In genomic region chr17:82020874-82021727, GRCh38 we compare ENCODE assay signal across 8 cellular contexts. TPM values are rescaled to one million over a fixed set of nuclear protein-coding genes. Genes with fewer than 3 reads are reported as not detected.
DNase-seq lines count a peak whose midpoint lies in the region; ATAC-seq and TF ChIP-seq lines count a peak whose summit lies in the region.

No MANE protein-coding gene starts in this region.

- no peak for ATAC-seq in naive B cell (ENCODE audit: low read depth in 2 of 2)
- ATAC-seq in HG02938 (IDR thresholded peaks at IDR 0.05; ENCODE audit: unreplicated experiment), result no peak

- H3K27me3 Mint-ChIP-seq in naive B cell, result no peaks in the 10 kb centered on the region

- no peaks in the 10 kb centered on the region for H3K9me3 ChIP-seq in esophagus muscularis mucosa

- H3K4me1 ChIP-seq in esophagus muscularis mucosa, result peaks cover 26 to 50% (median 38%) of the 10 kb centered on the region in 4 donors

- H3K36me3 Mint-ChIP-seq in naive B cell, result no peaks in the 10 kb centered on the region

- peak overlapping the region in 1 of 4 donors; percentile 9 for H3K27ac ChIP-seq in esophagus muscularis mucosa (replicated peaks in 1 of 4)

- H3K9me3 Mint-ChIP-seq in naive B cell, result no peaks in the 10 kb centered on the region

- peak overlapping the region in 2 of 6 donors; percentile 62 to 88 for H3K27ac Mint-ChIP-seq in naive B cell

- WGBS in esophagus muscularis mucosa, result 45% methylated on average over 22 of the region's 27 CpGs

- peak; percentile 69 to 72 for DNase-seq in AML-193 (lab: John Stamatoyannopoulos, UW)
- DNase-seq in GM19238 (ENCODE audit: insufficient read length, low spot score), result peak; percentile 48
- DNase-seq in NCI-H82 treated with DMSO at 0.1 percent for 48 hours (lab: John Stamatoyannopoulos, UW; ENCODE audit: unreplicated experiment), result peak; percentile 12
- peak; percentile 44 for DNase-seq in activated T-cell treated with anti-CD3 and anti-CD28 coated beads for 48 hours (ENCODE audit: low read depth)
- no peak for DNase-seq in esophagus muscularis mucosa (ENCODE audit: extremely low spot score)
- DNase-seq in naive B cell, result no peak
- peak; percentile 84 for DNase-seq in ureter (ENCODE audit: low spot score)

- TF ChIP-seq CTCF in esophagus muscularis mucosa (IDR thresholded peaks at IDR 0.05), result peak; percentile 53 to 75 (median 70)

- peak overlapping the region in 3 of 4 donors; percentile 85 to 96 (median 86) for H3K4me3 ChIP-seq in esophagus muscularis mucosa

- H3K36me3 ChIP-seq in esophagus muscularis mucosa, result peaks cover 3 to 30% (median 18%) of the 10 kb centered on the region in 4 donors

- no peak for TF ChIP-seq POLR2A in esophagus muscularis mucosa (IDR thresholded peaks at IDR 0.05; ENCODE audit: low read depth)

- peak overlapping the region; percentile 56 to 93 (median 86) for H3K4me3 Mint-ChIP-seq in naive B cell

- H3K27me3 ChIP-seq in esophagus muscularis mucosa, result no peaks in the 10 kb centered on the region

- TF ChIP-seq EP300 in esophagus muscularis mucosa (IDR thresholded peaks at IDR 0.05), result no peak

- intact Hi-C loops in esophagus muscularis mucosa (cut with DNase I), result loop anchor here (1.0 kb wide), 1 partner anchor 62 kb away; no protein-coding TSS in a partner anchor

- H3K4me1 Mint-ChIP-seq in naive B cell, result peaks cover 7 to 20% (median 14%) of the 10 kb centered on the region in 3 donors

RNA-seq across cellular contexts. Expression of gene CENPX, which starts 1.6 kb away (rescaled TPM):
- total RNA-seq in esophagus muscularis mucosa, result 100 to 1,000 TPM in 2 of 4 donors, 10 to 100 TPM in 2; 62.5 to 109 (median 95.5) TPM
- polyA plus RNA-seq in naive B cell (ENCODE audit: low read depth in 6 of 6), result 10 to 100 TPM; 52.6 to 77.6 (median 58.3) TPM
- 58.5 TPM for total RNA-seq in ureter

RNA-seq across cellular contexts. Expression of gene LRRC45, which starts 2.0 kb away (rescaled TPM):
- 10 to 100 TPM in 2 of 4 donors, 1 to 10 TPM in 2; 6.6 to 15.8 (median 11.5) TPM for total RNA-seq in esophagus muscularis mucosa
- polyA plus RNA-seq in naive B cell (ENCODE audit: low read depth in 6 of 6), result 1 to 10 TPM; 1.3 to 4.6 (median 2.6) TPM
- total RNA-seq in ureter, result 11.0 TPM

RNA-seq across cellular contexts. Expression of gene RAC3, which starts 10.4 kb away (rescaled TPM):
- 1 to 10 TPM; 1.8 to 2.5 (median 2.2) TPM for total RNA-seq in esophagus muscularis mucosa
- not detected for polyA plus RNA-seq in naive B cell (ENCODE audit: low read depth in 6 of 6)
- 5.0 TPM for total RNA-seq in ureter

RNA-seq across cellular contexts. Expression of gene DCXR, which starts 16.4 kb away (rescaled TPM):
- total RNA-seq in esophagus muscularis mucosa (100 to 1,000 TPM in 2 of 4 donors, 10 to 100 TPM in 2; 78.6 to 135 (median 102) TPM), ureter (176 TPM)
- 100 to 1,000 TPM in 2 of 6 donors, 10 to 100 TPM in 4; 74.0 to 199 (median 98.1) TPM for polyA plus RNA-seq in naive B cell (ENCODE audit: low read depth in 6 of 6)

RNA-seq across cellular contexts. Expression of gene RFNG, which starts 30.5 kb away (rescaled TPM):
- total RNA-seq in esophagus muscularis mucosa, result 10 to 100 TPM; 32.4 to 54.8 (median 42.5) TPM
- 1 to 10 TPM; 2.6 to 7.6 (median 4.8) TPM for polyA plus RNA-seq in naive B cell (ENCODE audit: low read depth in 6 of 6)
- total RNA-seq in ureter, result 30.0 TPM

Comparison
In these comparisons a context has a peak if more than half of its experiments do, and no peak if none do; other contexts are left out.
1. DNase-seq: peak in AML-193 (2 of 2), GM19238 (single experiment), NCI-H82 treated with DMSO at 0.1 percent for 48 hours (single experiment), activated T-cell treated with anti-CD3 and anti-CD28 coated beads for 48 hours (single experiment) and ureter (single experiment); none in esophagus muscularis mucosa (single experiment) and naive B cell (single experiment).